In the genomic region with DNA sequence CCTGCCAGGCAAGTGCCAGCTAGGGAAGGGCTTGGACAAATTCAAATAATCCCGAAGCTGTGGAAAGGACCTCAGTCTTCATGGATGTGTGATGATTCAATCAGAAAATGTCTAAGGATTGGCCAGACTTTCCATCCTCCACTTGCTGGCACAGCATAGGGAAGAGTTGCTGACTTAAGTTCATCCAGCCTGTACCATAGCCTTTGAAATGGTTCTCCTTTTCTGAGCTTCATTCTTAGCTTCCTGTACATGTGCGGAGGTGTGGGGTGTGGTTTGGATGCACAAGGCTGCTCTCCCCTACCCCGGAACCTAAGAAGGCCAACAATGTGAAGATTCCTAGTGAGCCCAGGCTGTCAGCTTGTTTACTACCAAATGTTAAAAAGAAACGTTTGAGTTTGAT, we compare ENCODE assay signal across 25 cellular contexts. TPM values are rescaled to one million over a fixed set of nuclear protein-coding genes. Genes with fewer than 3 reads are reported as not detected.
"Had no signal": no experiment of that assay in that cellular context is flagged by ENCODE, and none has a peak within 500 bp of the region (broad histone marks: within the 10 kb centered on the region; RNA-seq: fewer than 3 reads in every experiment).

No MANE protein-coding gene starts in this region.

- H3K27ac ChIP-seq: foreskin keratinocyte, neural progenitor cell, prostate gland, right atrium auricular region, transverse colon had no signal

- H2AFZ ChIP-seq: neural progenitor cell had no signal

- H3K27me3 ChIP-seq: dorsolateral prefrontal cortex, foreskin keratinocyte, neural progenitor cell, right atrium auricular region had no signal

- H3K4me3 ChIP-seq: dorsolateral prefrontal cortex, mucosa of descending colon, neural progenitor cell, prostate gland, right atrium auricular region, transverse colon had no signal

- H3K4me2 ChIP-seq: neural progenitor cell had no signal

- H3K9ac ChIP-seq: neural progenitor cell had no signal

- DNase-seq: activated CD4-positive, alpha-beta T cell treated with anti-CD3 and anti-CD28 coated beads, Interleukin-2, amount 10 ng/mL, durations not matched to agents 7 days and 5 days; activated CD4-positive, CD25-positive, alpha-beta regulatory T cell; activated CD8-positive, alpha-beta memory T cell treated with anti-CD3 and anti-CD28 coated beads for 24 hours; activated CD8-positive, alpha-beta memory T cell treated with anti-CD3 and anti-CD28 coated beads, Interleukin-2, amount 50 U/mL, for 48 hours; activated effector memory CD4-positive, alpha-beta T cell treated with Interleukin-2 at 50 U/mL for 16 hours; activated T-cell treated with anti-CD3 and anti-CD28 coated beads, Interleukin-2, amount 50 U/mL, for 48 hours; caudate nucleus; dorsolateral prefrontal cortex; glutamatergic neuron; hippocampal formation; left colon; mucosa of descending colon; naive B cell; T-helper 1 cell; T-helper 9 cell; transverse colon had no signal

- FAIRE-seq: islet of Langerhans had no signal

- H3K36me3 ChIP-seq: neural progenitor cell, prostate gland, right atrium auricular region, transverse colon had no signal

- ATAC-seq: foreskin keratinocyte, left colon, mucosa of descending colon had no signal

- H3K9me3 ChIP-seq: mucosa of descending colon, prostate gland, right atrium auricular region, transverse colon had no signal

- H3K4me1 ChIP-seq: foreskin keratinocyte, prostate gland, right atrium auricular region, transverse colon had no signal

RNA-seq across cellular contexts. Expression of gene IGFL3, which starts 1.0 kb away (rescaled TPM):
- total RNA-seq: activated CD4-positive, alpha-beta T cell treated with anti-CD3 and anti-CD28 coated beads, Interleukin-2, amount 10 ng/mL, durations not matched to agents 7 days and 5 days; dorsolateral prefrontal cortex; fibroblast of lung; left colon; lung microvascular endothelial cell; mucosa of descending colon; osteoblast; prostate gland; right atrium auricular region; skeletal muscle tissue; transverse colon had no signal
- polyA plus RNA-seq: fibroblast of lung had no signal

RNA-seq across cellular contexts. Expression of gene IGFL2, which starts 22.6 kb away (rescaled TPM):
- total RNA-seq: activated CD4-positive, alpha-beta T cell treated with anti-CD3 and anti-CD28 coated beads, Interleukin-2, amount 10 ng/mL, durations not matched to agents 7 days and 5 days; fibroblast of lung; left colon; lung microvascular endothelial cell; osteoblast; skeletal muscle tissue; transverse colon had no signal
- polyA plus RNA-seq: fibroblast of lung had no signal
